Comparison of ENCODE assay signal across 1 cellular context in the genomic region with DNA sequence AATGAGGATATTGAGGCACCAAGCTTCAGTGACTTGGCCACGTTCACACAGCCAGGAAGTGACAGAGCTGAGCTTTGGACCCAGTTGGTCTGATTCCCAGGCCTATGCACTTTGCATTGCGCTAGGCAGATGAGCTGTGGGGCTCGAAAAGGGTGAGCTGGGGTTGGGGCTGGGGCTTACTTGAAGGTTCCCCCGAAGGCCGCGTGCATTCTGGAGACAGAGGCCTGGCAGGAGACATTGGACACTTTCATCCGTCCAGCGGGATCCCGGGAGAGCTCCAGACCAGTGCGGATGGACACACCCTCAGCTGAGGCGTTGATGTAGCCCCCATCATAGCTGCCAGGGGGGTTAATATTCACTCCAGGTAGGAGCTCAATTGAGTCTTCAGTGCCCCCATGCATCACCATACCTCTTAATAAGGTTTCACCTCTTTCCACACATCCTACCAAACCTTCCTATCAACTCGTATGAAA.
TF ChIP-seq lines count a peak whose summit lies in the region.

No MANE protein-coding gene starts in this region.

TF ChIP-seq in GM23338, 12 proteins besides CTCF, POLR2A, EP300 and RAD21:
- TF ChIP-seq ETS1 (IDR thresholded peaks at IDR 0.05): no peak
- no peak for TF ChIP-seq NANOG (IDR thresholded peaks at IDR 0.05; ENCODE audit: borderline replicate concordance)
- TF ChIP-seq REST (IDR thresholded peaks at IDR 0.05; ENCODE audit: unreplicated experiment): no peak
- TF ChIP-seq POLR2AphosphoS5 (IDR thresholded peaks at IDR 0.05; ENCODE audit: low read depth): no peak
- no peak for TF ChIP-seq JUNB (IDR thresholded peaks at IDR 0.05; ENCODE audit: unreplicated experiment)
- TF ChIP-seq EZH2phosphoT487 (IDR thresholded peaks at IDR 0.05; ENCODE audit: unreplicated experiment): no peak
- TF ChIP-seq ZNF114 (CRISPR knock-in tag; IDR thresholded peaks at IDR 0.05): no peak
- no peak for TF ChIP-seq ZNF331 (CRISPR knock-in tag; IDR thresholded peaks at IDR 0.05; ENCODE audit: low read depth)
- no peak for TF ChIP-seq STAT1 (IDR thresholded peaks at IDR 0.05; ENCODE audit: unreplicated experiment)
- TF ChIP-seq ZNF462 (CRISPR knock-in tag; IDR thresholded peaks at IDR 0.05): no peak
- TF ChIP-seq EZH2 (IDR thresholded peaks at IDR 0.05; ENCODE audit: low read depth, unreplicated experiment): no peak
- no peak for TF ChIP-seq CREB1 (CRISPR knock-in tag; IDR thresholded peaks at IDR 0.05; ENCODE audit: low read depth)
TF ChIP-seq in GM23338: peak in this region for 0.
